In the genomic region with DNA sequence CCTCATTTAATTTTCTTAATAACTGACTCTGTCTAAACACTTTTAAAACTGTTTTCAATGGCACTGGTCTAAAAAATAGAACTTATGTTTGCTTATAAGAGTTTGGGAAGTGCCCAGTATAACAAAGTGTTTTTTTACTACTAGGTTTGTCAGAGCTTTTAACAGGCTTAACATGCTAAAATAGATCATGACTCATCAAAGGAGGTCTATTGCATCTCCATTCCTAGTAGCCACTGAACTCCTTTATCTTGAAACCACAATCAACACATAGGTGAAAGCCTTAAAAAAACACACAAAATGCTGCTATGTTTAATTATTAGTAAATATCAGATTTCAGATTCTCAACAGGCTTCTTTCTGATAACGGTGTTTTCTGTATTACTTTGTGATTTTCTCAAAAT, we compare ENCODE assay signal across 15 cellular contexts.
DNase-seq lines count a peak whose midpoint lies in the region; ATAC-seq and TF ChIP-seq lines count a peak whose summit lies in the region.
"Had no signal": no experiment of that assay in that cellular context is flagged by ENCODE, and none has a peak within 500 bp of the region (broad histone marks: within the 10 kb centered on the region; RNA-seq: fewer than 3 reads in every experiment).

No MANE protein-coding gene starts in this region.

- CTCF ChIA-PET in A673 (lab: Charles Lee): no interaction called here

- H2BK15ac ChIP-seq in neuronal stem cell (ENCODE audit: low read length): no peak overlapping the region

- H3K9me3 ChIP-seq in A673 (ENCODE audit: low read depth, low read length, poor library complexity, severe bottlenecking): no peaks in the 10 kb centered on the region
- H3K9me3 ChIP-seq in adipocyte (ENCODE audit: control insufficient read depth, low read length): no peaks in the 10 kb centered on the region
- no peaks in the 10 kb centered on the region for H3K9me3 ChIP-seq in neuronal stem cell (replicated peaks in 1 of 2; ENCODE audit: control insufficient read depth in 2 of 2, insufficient read depth in 1 of 2, low read depth in 1 of 2, low read length in 2 of 2)
- H3K9me3 ChIP-seq: colonic mucosa had no signal

- peaks cover 3% of the 10 kb centered on the region for H3K4me1 ChIP-seq in A673 (ENCODE audit: insufficient read depth, low read length, poor library complexity, severe bottlenecking)
- H3K4me1 ChIP-seq in adipocyte (ENCODE audit: control insufficient read depth, insufficient read depth, low read length): peaks cover 15% of the 10 kb centered on the region
- peaks cover 36% of the 10 kb centered on the region for H3K4me1 ChIP-seq in foreskin keratinocyte
- H3K4me1 ChIP-seq in neuronal stem cell (ENCODE audit: control insufficient read depth in 2 of 2, insufficient read depth in 1 of 2, low read depth in 1 of 2, low read length in 2 of 2): peaks cover 0 to 11% of the 10 kb centered on the region in 2 donors
- H3K4me1 ChIP-seq: colonic mucosa had no signal

- H3K9ac ChIP-seq in adipocyte (ENCODE audit: low read length) (no peak overlapping the region), neuronal stem cell (ENCODE audit: low read depth, low read length, poor library complexity) (no peak overlapping the region)

- no peak overlapping the region for H3K14ac ChIP-seq in neuronal stem cell (ENCODE audit: low read length)

- no peaks in the 10 kb centered on the region for H3K9me3 Mint-ChIP-seq in progenitor cell of endocrine pancreas (ENCODE audit: low read depth)

- POLR2A ChIA-PET in A673 (lab: Charles Lee; ENCODE audit: low non-redundant PET): no interaction called here

- peak; percentile 77 for ATAC-seq in foreskin keratinocyte
- ATAC-seq: HepG2 had no signal

- DNase-seq in A673 (ENCODE audit: low spot score) (peak; percentile 34), HT-29 (ENCODE audit: low spot score) (peak; percentile 24), adipocyte (ENCODE audit: low read depth) (peak; percentile 48), foreskin keratinocyte (peak; percentile 38 to 68), NCI-H1048 (lab: John Stamatoyannopoulos, UW) (no peak), SIG-M5 treated with dmso at 0.1 percent for 504 hours (lab: John Stamatoyannopoulos, UW; ENCODE audit: unreplicated experiment) (no peak), progenitor cell of endocrine pancreas (ENCODE audit: low spot score, unreplicated experiment) (no peak), neuronal stem cell (ENCODE audit: low spot score) (no peak)
- DNase-seq: activated CD4-positive, alpha-beta T cell treated with anti-CD3 and anti-CD28 coated beads, Interleukin-2, amount 50 U/mL, for 48 hours; AML-193; colonic mucosa; NCI-H187; occipital lobe had no signal

- H3K79me1 ChIP-seq in neuronal stem cell (ENCODE audit: low read depth, low read length): no peaks in the 10 kb centered on the region

- no peak overlapping the region for H3K4ac ChIP-seq in neuronal stem cell (ENCODE audit: low read length)

- no peak overlapping the region for H3K4me3 ChIP-seq in A673 (ENCODE audit: low read depth, low read length, poor library complexity, severe bottlenecking)
- no peak overlapping the region for H3K4me3 ChIP-seq in adipocyte (ENCODE audit: low read length)
- H3K4me3 ChIP-seq in neuronal stem cell (ENCODE audit: low read length in 2 of 2): no peak overlapping the region
- H3K4me3 ChIP-seq: colonic mucosa had no signal

- H3K4me1 Mint-ChIP-seq in progenitor cell of endocrine pancreas (ENCODE audit: low read depth): no peaks in the 10 kb centered on the region

- H3K27me3 ChIP-seq in A673 (replicated peaks; ENCODE audit: insufficient read depth, low read depth, low read length, poor library complexity): no peaks in the 10 kb centered on the region
- no peaks in the 10 kb centered on the region for H3K27me3 ChIP-seq in adipocyte (replicated peaks; ENCODE audit: control insufficient read depth, insufficient read depth, low read length)
- H3K27me3 ChIP-seq in foreskin keratinocyte: no peaks in the 10 kb centered on the region
- no peaks in the 10 kb centered on the region for H3K27me3 ChIP-seq in neuronal stem cell (ENCODE audit: control insufficient read depth in 3 of 3, insufficient read depth in 3 of 3, low read depth in 1 of 3, low read length in 3 of 3)
- H3K27me3 ChIP-seq: colonic mucosa had no signal

- H3K36me3 ChIP-seq in A673 (ENCODE audit: insufficient read depth, low read length, poor library complexity, severe bottlenecking) (no peaks in the 10 kb centered on the region), adipocyte (ENCODE audit: control insufficient read depth, insufficient read depth, low read length, severe bottlenecking) (no peaks in the 10 kb centered on the region), neuronal stem cell (replicated peaks in 1 of 2; ENCODE audit: control insufficient read depth in 2 of 2, insufficient read depth in 2 of 2, low read length in 2 of 2) (no peaks in the 10 kb centered on the region)
- H3K36me3 ChIP-seq: colonic mucosa had no signal

- H2AK5ac ChIP-seq in neuronal stem cell (ENCODE audit: low read depth, low read length): no peak overlapping the region

- BruUV-seq in A673 (replicated peaks; lab: Mats Ljungman, UMichigan): no TSS peak

- no peak overlapping the region for H4K91ac ChIP-seq in neuronal stem cell (ENCODE audit: low read depth, low read length, poor library complexity)

- intact Hi-C loops in A673 (cut with micrococcal nuclease; ENCODE audit: unreplicated experiment): no loop called here

- H2BK5ac ChIP-seq in neuronal stem cell (ENCODE audit: low read length): no peak overlapping the region

- whole genome bisulfite sequencing in neuronal stem cell (ENCODE audit: extremely low coverage in 2 of 2, insufficient read length in 2 of 2, insufficient replicate concordance in 1 of 2), 2 donors: no CpG with 5 or more reads among the region's 1 CpG

- H2AFZ ChIP-seq in neuronal stem cell (ENCODE audit: low read length): no peak overlapping the region

- H3K23ac ChIP-seq in neuronal stem cell (ENCODE audit: low read depth, low read length, poor library complexity): no peak overlapping the region

- no peak overlapping the region for H4K8ac ChIP-seq in neuronal stem cell (ENCODE audit: low read depth, low read length)

- no peak overlapping the region for H3K4me2 ChIP-seq in neuronal stem cell (ENCODE audit: insufficient read depth, low read length, poor library complexity, severe bottlenecking)

- no peaks in the 10 kb centered on the region for H3K27me3 Mint-ChIP-seq in progenitor cell of endocrine pancreas

- no peak overlapping the region for H3K27ac Mint-ChIP-seq in progenitor cell of endocrine pancreas
- H3K27ac Mint-ChIP-seq: T-helper 1 cell treated with Interleukin-12 subunit alpha and Interleukin-12 subunit beta and Interleukin-4 antibody, amounts not matched to agents 30 μg/mL and 1 μg/mL, for 36 hours had no signal

- no peak overlapping the region for H2BK120ac ChIP-seq in neuronal stem cell (ENCODE audit: low read depth, low read length)

- H3K36me3 Mint-ChIP-seq in progenitor cell of endocrine pancreas (ENCODE audit: insufficient read depth): no peaks in the 10 kb centered on the region

- H2BK12ac ChIP-seq in neuronal stem cell (ENCODE audit: low read length): no peak overlapping the region

- H3K4me3 Mint-ChIP-seq in progenitor cell of endocrine pancreas (ENCODE audit: low read depth): no peak overlapping the region
- H3K4me3 Mint-ChIP-seq: T-helper 1 cell treated with Interleukin-12 subunit alpha and Interleukin-12 subunit beta and Interleukin-4 antibody, amounts not matched to agents 30 μg/mL and 1 μg/mL, for 36 hours had no signal

- no peak overlapping the region for H3K18ac ChIP-seq in neuronal stem cell (ENCODE audit: low read length)

- TF ChIP-seq CTCF in A673 (conservative IDR thresholded peaks at IDR 0.05; ENCODE audit: low read depth, low read length) (no peak), foreskin keratinocyte (conservative IDR thresholded peaks at IDR 0.05) (no peak), progenitor cell of endocrine pancreas (IDR thresholded peaks at IDR 0.05; ENCODE audit: unreplicated experiment) (no peak)

- no peak overlapping the region for H3K27ac ChIP-seq in A673 (ENCODE audit: low read depth, low read length, poor library complexity, severe bottlenecking)
- H3K27ac ChIP-seq in foreskin keratinocyte: peak overlapping the region; percentile 66
- H3K27ac ChIP-seq in neuronal stem cell (replicated peaks; ENCODE audit: low read length): no peak overlapping the region
- H3K27ac ChIP-seq: colonic mucosa had no signal

Comparison
In these comparisons a context has a peak if more than half of its experiments do, and no peak if none do; other contexts are left out.
1. DNase-seq: peak in A673 (single experiment), HT-29 (single experiment), adipocyte (single experiment) and foreskin keratinocyte (2 of 2); none in NCI-H1048 (single experiment), SIG-M5 treated with dmso at 0.1 percent for 504 hours (single experiment), progenitor cell of endocrine pancreas (single experiment) and neuronal stem cell (single experiment).